Comparison of ENCODE assay signal across 8 cellular contexts in the genomic region with DNA sequence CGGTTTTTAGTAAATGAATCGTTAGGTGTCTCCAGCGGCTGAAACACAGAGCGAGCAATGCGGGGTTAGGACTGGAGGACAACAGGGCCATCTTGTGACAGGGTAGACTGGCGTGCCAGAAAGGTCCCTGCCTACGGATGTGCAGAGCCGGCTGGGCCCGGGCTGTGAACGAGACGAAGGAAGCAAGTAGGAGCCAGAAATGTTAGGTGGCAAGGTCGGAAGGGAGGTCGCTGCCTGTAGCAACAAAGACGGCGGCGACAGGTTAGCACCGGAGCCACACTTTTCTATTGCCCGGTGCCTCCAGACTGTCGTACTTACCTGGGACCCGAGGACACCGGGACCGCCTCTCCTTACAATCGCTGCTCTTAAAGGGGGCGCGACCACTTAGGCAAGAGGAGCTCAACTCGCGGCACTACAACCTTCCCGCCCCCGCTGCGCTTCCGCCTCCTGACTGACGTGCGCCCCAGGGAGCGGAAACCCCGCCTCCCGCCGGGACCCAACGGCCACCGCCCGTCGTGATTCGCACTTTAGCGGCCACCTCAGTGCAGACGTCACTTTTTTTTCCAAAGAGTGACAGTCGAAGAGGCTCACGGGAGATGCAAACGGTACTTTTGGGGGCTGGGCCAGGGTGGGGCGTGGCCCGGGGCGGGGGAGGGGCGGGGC. TPM values are rescaled to one million over a fixed set of nuclear protein-coding genes. Genes with fewer than 3 reads are reported as not detected.
DNase-seq lines count a peak whose midpoint lies in the region; ATAC-seq and TF ChIP-seq lines count a peak whose summit lies in the region.

A gene with protein sequence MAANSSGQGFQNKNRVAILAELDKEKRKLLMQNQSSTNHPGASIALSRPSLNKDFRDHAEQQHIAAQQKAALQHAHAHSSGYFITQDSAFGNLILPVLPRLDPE (minus strand): TSS at position 449 of the 663 bp plus-strand sequence. CDS start 1,632 bp downstream, outside the sequence.

- H3K27ac ChIP-seq in PC-9 (peak within 1 kb of the TSS; percentile 48), esophagus muscularis mucosa (replicated peaks in 1 of 4) (peak within 1 kb of the TSS; percentile 83 to 93 (median 90))

- H3K4me3 Mint-ChIP-seq in activated T-cell treated with anti-CD3 and anti-CD28 coated beads, Interleukin-2, amount 50 U/mL, for 24 hours = peak within 1 kb of the TSS; percentile 92

- H3K79me2 ChIP-seq in PC-9 (ENCODE audit: low read depth) = peaks cover 28% of the 10 kb centered on the region

- peak within 1 kb of the TSS; percentile 98 for H3K27ac Mint-ChIP-seq in activated T-cell treated with anti-CD3 and anti-CD28 coated beads, Interleukin-2, amount 50 U/mL, for 24 hours

- H3K9me3 ChIP-seq in PC-9 (ENCODE audit: insufficient read depth, low read depth) (no peaks in the 10 kb centered on the region), esophagus muscularis mucosa (no peaks in the 10 kb centered on the region)

- BruUV-seq in PC-9 (replicated peaks; lab: Mats Ljungman, UMichigan) = TSS peak; percentile 74

- peak; percentile 91 for ATAC-seq in GM21717 (IDR thresholded peaks at IDR 0.05; ENCODE audit: unreplicated experiment)

- no peaks in the 10 kb centered on the region for H4K20me1 ChIP-seq in PC-9 (ENCODE audit: insufficient read depth)

- no peaks in the 10 kb centered on the region for H3K9me2 ChIP-seq in PC-9 (ENCODE audit: insufficient read depth)

- peaks cover 16% of the 10 kb centered on the region; the same call in 1 of the 2 replicates for H3K4me1 ChIP-seq in PC-9 (replicated peaks; ENCODE audit: insufficient read depth)
- peaks cover 14 to 22% (median 15%) of the 10 kb centered on the region in 4 donors for H3K4me1 ChIP-seq in esophagus muscularis mucosa

- TF ChIP-seq EP300 in esophagus muscularis mucosa (IDR thresholded peaks at IDR 0.05) = no peak

- H3K27me3 ChIP-seq in PC-9 (ENCODE audit: insufficient read depth, low read depth) (no peaks in the 10 kb centered on the region), esophagus muscularis mucosa (no peaks in the 10 kb centered on the region)

- H3K36me3 Mint-ChIP-seq in activated T-cell treated with anti-CD3 and anti-CD28 coated beads, Interleukin-2, amount 50 U/mL, for 24 hours (ENCODE audit: low read depth) = peaks cover 25% of the 10 kb centered on the region

- no peaks in the 10 kb centered on the region for H3F3A ChIP-seq in PC-9 (ENCODE audit: insufficient read depth, low read depth)

- 2% methylated on average over 28 of the region's 51 CpGs for WGBS in esophagus muscularis mucosa

- TF ChIP-seq CTCF in PC-9 (conservative IDR thresholded peaks at IDR 0.05) (no peak; the same call in 1 of the 2 replicates), esophagus muscularis mucosa (IDR thresholded peaks at IDR 0.05) (no peak)

- TF ChIP-seq POLR2A in esophagus muscularis mucosa (IDR thresholded peaks at IDR 0.05; ENCODE audit: low read depth) = no peak

- peak within 1 kb of the TSS; percentile 82 for H3K4me2 ChIP-seq in PC-9

- peak within 1 kb of the TSS; percentile 92 for H2AFZ ChIP-seq in PC-9

- H3K36me3 ChIP-seq in PC-9 (ENCODE audit: low read depth) (peaks cover 2% of the 10 kb centered on the region; the same call in 1 of the 2 replicates), esophagus muscularis mucosa (peaks cover 0 to 23% (median 0%) of the 10 kb centered on the region in 4 donors)

- CTCF ChIA-PET in PC-9 (lab: Charles Lee) = interaction anchor here (0.6 to 1.8 kb wide), 6 partner anchors 21 to 1766 kb away, joined by 3 to 7 read pairs (median 4); no protein-coding TSS in a partner anchor

- H3K4me1 Mint-ChIP-seq in activated T-cell treated with anti-CD3 and anti-CD28 coated beads, Interleukin-2, amount 50 U/mL, for 24 hours (ENCODE audit: low read depth) = peaks cover 42% of the 10 kb centered on the region

- POLR2A ChIA-PET in PC-9 (lab: Charles Lee; ENCODE audit: unreplicated experiment) = interaction anchor here (0.6 to 1.0 kb wide), 6 partner anchors 13 to 1087 kb away, joined by 3 to 5 read pairs (median 4); partner anchors contain the start of genes DNAJC25 and KIAA1958

- H3K4me3 ChIP-seq in PC-9 (peak within 1 kb of the TSS; percentile 77), esophagus muscularis mucosa (peak within 1 kb of the TSS; percentile 70 to 96 (median 83))

- no peaks in the 10 kb centered on the region for H3K9me3 Mint-ChIP-seq in activated T-cell treated with anti-CD3 and anti-CD28 coated beads, Interleukin-2, amount 50 U/mL, for 24 hours

- intact Hi-C loops in PC-9 (cut with micrococcal nuclease; ENCODE audit: unreplicated experiment) (loop anchor here (1.0 to 10.0 kb wide), 7 partner anchors 33 to 383 kb away; partner anchors contain the start of genes PTBP3 and SNX30), esophagus muscularis mucosa (cut with DNase I) (loop anchor here (2.0 to 5.0 kb wide), 4 partner anchors 29 to 340 kb away; no protein-coding TSS in a partner anchor)

- DNase-seq in DMS79 (lab: John Stamatoyannopoulos, UW) (peak; percentile 93), KBM-7 (peak; percentile 99), PC-9 (peak; percentile 93 to 99), esophagus muscularis mucosa (ENCODE audit: extremely low spot score) (peak; percentile 98), myocyte (ENCODE audit: low read depth) (peak; percentile 97)
- DNase-seq in activated T-cell treated with anti-CD3 and anti-CD28 coated beads, Interleukin-2, amount 50 U/mL, for 24 hours = peak; percentile 97
- DNase-seq in stimulated activated CD8-positive, alpha-beta memory T cell treated with anti-CD3 and anti-CD28 coated beads, Interleukin-7, amount 100 ng/mL, for 48 hours (ENCODE audit: extremely low read depth in 1 of 2, low read depth in 1 of 2) = peak; percentile 97 to 98

- in situ Hi-C loops in KBM-7 (cut with MboI; ENCODE audit: low pct_unique_long_range_greater_than_20kb, low sequenced_read_pairs) = loop anchor here (25.0 kb wide), 1 partner anchor 630 kb away; no protein-coding TSS in a partner anchor

- H3K27me3 Mint-ChIP-seq in activated T-cell treated with anti-CD3 and anti-CD28 coated beads, Interleukin-2, amount 50 U/mL, for 24 hours = no peaks in the 10 kb centered on the region

RNA-seq across cellular contexts. Expression of the gene that starts here (rescaled TPM):
- total RNA-seq in PC-9 (2021) = 24.0 and 28.0 TPM in 2 replicates
- 10 to 100 TPM; 10.9 to 15.8 (median 11.9) TPM for total RNA-seq in esophagus muscularis mucosa
- 15.6 and 27.0 TPM in 2 replicates for total RNA-seq in myocyte
- 14.7 TPM for polyA plus RNA-seq in myocyte (2012)

Comparison
In these comparisons a context has a peak if more than half of its experiments do, and no peak if none do; other contexts are left out.
1. Peak in every context shown above with its lines: DNase-seq, ATAC-seq, H3K4me3 ChIP-seq and H3K27ac ChIP-seq.